Comparison of ENCODE assay signal across 8 cellular contexts in the genomic region with DNA sequence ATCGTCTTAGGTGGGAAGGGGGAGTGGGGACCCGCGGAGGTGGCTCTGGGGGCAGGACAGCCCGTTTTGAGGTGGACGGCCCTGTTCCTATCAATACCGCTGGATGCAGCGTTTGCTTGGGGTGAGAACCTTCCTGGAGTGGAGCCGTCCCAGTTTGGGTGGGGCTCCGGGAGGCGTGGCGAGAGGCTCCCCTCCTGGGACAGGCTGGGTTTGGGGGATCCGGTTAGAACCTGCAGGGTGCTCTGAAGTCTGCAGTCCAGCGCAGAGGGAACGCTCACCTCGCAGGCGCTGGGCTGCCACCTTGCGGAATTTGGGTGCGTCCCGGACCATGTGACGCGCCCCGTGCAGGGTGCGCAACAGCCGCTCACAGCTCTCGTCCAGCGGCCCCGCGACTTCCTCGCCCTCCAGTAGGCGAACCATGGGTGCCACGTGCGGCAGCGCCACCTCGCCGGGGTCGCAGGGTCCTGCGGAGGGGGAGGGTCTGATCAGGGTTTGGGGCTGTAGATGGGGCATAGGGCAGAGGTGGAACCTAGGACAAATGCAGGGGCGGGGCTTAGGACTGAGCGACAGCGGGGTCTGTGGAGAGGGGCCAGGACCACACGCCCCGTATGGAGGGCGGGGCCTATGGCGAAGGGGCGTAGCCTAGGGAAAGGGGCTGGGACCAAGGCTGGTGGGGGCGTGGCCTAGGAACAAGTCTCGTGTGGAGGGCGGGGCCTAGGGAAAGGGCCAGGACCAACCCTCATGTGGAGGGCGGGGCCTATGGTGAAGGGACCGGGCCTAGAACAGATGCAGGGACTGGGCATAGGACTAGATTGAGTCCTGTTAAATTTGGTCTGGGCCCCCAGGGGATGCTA. TPM values are rescaled to one million over a fixed set of nuclear protein-coding genes. Genes with fewer than 3 reads are reported as not detected.
A peak's percentile ranks its signal among the peaks of the same experiment; 100 is the strongest.
DNase-seq lines count a peak whose midpoint lies in the region; ATAC-seq, FAIRE-seq and TF ChIP-seq lines count a peak whose summit lies in the region.

No MANE protein-coding gene starts in this region.

- FAIRE-seq in astrocyte (lab: Jason Lieb, UNC), result no peak

- H3K4me1 ChIP-seq in astrocyte (ENCODE audit: insufficient read depth, low read length), result peaks cover 6% of the 10 kb centered on the region

- peak; percentile 43 for TF ChIP-seq POLR2A in GM19099 (IDR thresholded peaks at IDR 0.05; ENCODE audit: extremely low read depth, insufficient read length, low read depth)

- peak; percentile 80 for ATAC-seq in HG03196 (IDR thresholded peaks at IDR 0.05; ENCODE audit: unreplicated experiment)
- peak; percentile 85 to 89 (median 88) for ATAC-seq in T-cell (replicated peaks in 1 of 4)

- no peaks in the 10 kb centered on the region for H3K27me3 Mint-ChIP-seq in T-cell
- H3K27me3 Mint-ChIP-seq in astrocyte (ENCODE audit: low read depth, unreplicated experiment), result no peaks in the 10 kb centered on the region

- no peak overlapping the region for H3K9ac ChIP-seq in astrocyte (ENCODE audit: low read length)

- peak; percentile 92 for DNase-seq in AG20443 (ENCODE audit: low spot score)
- peak; percentile 50 to 79 (median 66) for DNase-seq in T-cell
- peak; percentile 39 for DNase-seq in astrocyte (ENCODE audit: low read depth)
- peak; percentile 94 for DNase-seq in iPS-NIHi11 (ENCODE audit: low spot score)
- peak; percentile 84 to 88 for DNase-seq in stimulated activated CD4-positive, alpha-beta T cell treated with anti-CD3 and anti-CD28 coated beads, Interleukin-15, amount 100 ng/mL, for 48 hours (ENCODE audit: low read depth in 2 of 2)
- DNase-seq in NCI-H69 (lab: John Stamatoyannopoulos, UW), result no peak

- peak overlapping the region; percentile 87 for H3K4me2 ChIP-seq in astrocyte (ENCODE audit: low read length)

- POLR2A ChIA-PET in T-cell (lab: Charles Lee), result no interaction called here

- H3K4me3 Mint-ChIP-seq in T-cell, result peak overlapping the region; percentile 64 to 83 (median 66)
- peak overlapping the region; percentile 20 for H3K4me3 Mint-ChIP-seq in astrocyte (ENCODE audit: unreplicated experiment)

- no peaks in the 10 kb centered on the region for H3K9me3 ChIP-seq in astrocyte (ENCODE audit: insufficient read depth, low read depth, low read length)

- H3K79me2 ChIP-seq in astrocyte (ENCODE audit: insufficient read depth, low read length), result no peaks in the 10 kb centered on the region

- H3K36me3 Mint-ChIP-seq in T-cell (peaks cover 23% of the 10 kb centered on the region), astrocyte (ENCODE audit: low read depth, unreplicated experiment) (peaks cover 8% of the 10 kb centered on the region)

- peaks cover 5% of the 10 kb centered on the region for H4K20me1 ChIP-seq in astrocyte (ENCODE audit: insufficient read depth, low read length)

- peaks cover 17% of the 10 kb centered on the region for H3K36me3 ChIP-seq in astrocyte (ENCODE audit: insufficient read depth, low read length)

- TF ChIP-seq CTCF in astrocyte (IDR thresholded peaks at IDR 0.05; ENCODE audit: insufficient read depth, low read depth, low read length), result no peak

- peak overlapping the region; percentile 67 for H2AFZ ChIP-seq in astrocyte (ENCODE audit: low read depth, low read length)

- no peaks in the 10 kb centered on the region for H3K27me3 ChIP-seq in astrocyte (ENCODE audit: insufficient read depth, low read length)

- CTCF ChIA-PET in T-cell (lab: Charles Lee), result interaction anchor here (0.7 to 1.0 kb wide), 2 partner anchors 60 to 236 kb away, joined by 3 to 4 read pairs; no protein-coding TSS in a partner anchor

- H3K4me3 ChIP-seq in astrocyte (ENCODE audit: insufficient read depth, low read depth, low read length), result no peak overlapping the region

- H3K4me1 Mint-ChIP-seq in T-cell (peaks cover 9 to 14% (median 12%) of the 10 kb centered on the region in 3 donors), astrocyte (ENCODE audit: low read depth, unreplicated experiment) (peaks cover 1% of the 10 kb centered on the region)

- no peak overlapping the region for H3K27ac ChIP-seq in astrocyte (ENCODE audit: low read depth, low read length)

- H3K9me3 Mint-ChIP-seq in T-cell (no peaks in the 10 kb centered on the region), astrocyte (ENCODE audit: unreplicated experiment) (no peaks in the 10 kb centered on the region)

- H3K27ac Mint-ChIP-seq in T-cell (peak overlapping the region; percentile 76 to 84), astrocyte (ENCODE audit: unreplicated experiment) (no peak overlapping the region)

RNA-seq across cellular contexts. Expression of a gene that starts 13.8 kb away (rescaled TPM):
- total RNA-seq in T-cell, result 10 to 100 TPM; 61.7 to 83.7 (median 73.6) TPM
- 0.91 and 2.6 TPM in 2 replicates for total RNA-seq in astrocyte

RNA-seq across cellular contexts. Expression of a gene that starts 13.9 kb away (rescaled TPM):
- 1 to 10 TPM; 2.6 to 8.7 (median 7.3) TPM for total RNA-seq in T-cell
- 36.3 and 41.4 TPM in 2 replicates for total RNA-seq in astrocyte

RNA-seq across cellular contexts. Expression of a gene that starts 16.0 kb away (rescaled TPM):
- 10 to 100 TPM; 51.8 to 83.3 (median 58.4) TPM for total RNA-seq in T-cell
- 41.6 and 50.9 TPM in 2 replicates for total RNA-seq in astrocyte

RNA-seq across cellular contexts. Expression of a gene that starts 19.1 kb away (rescaled TPM):
- total RNA-seq in T-cell, result 100 to 1,000 TPM in 2 of 5 donors, 10 to 100 TPM in 3; 82.5 to 114 (median 92.2) TPM
- not detected in 2 replicates for total RNA-seq in astrocyte

RNA-seq across cellular contexts. Expression of a gene that starts 33.0 kb away (rescaled TPM):
- 10 to 100 TPM in 1 of 5 donors, 1 to 10 TPM in 3, not detected in 1; 1.1 to 10.6 (median 7.6) TPM for total RNA-seq in T-cell
- 0.77 and 2.4 TPM in 2 replicates for total RNA-seq in astrocyte

Comparison
In these comparisons a context has a peak if more than half of its experiments do, and no peak if none do; other contexts are left out.
1. RNA of a gene that starts 13.8 kb away (total RNA-seq): 61.7 to 83.7 TPM in T-cell; 0.91 to 2.6 TPM in astrocyte; every median in the first group is over 10 times any median in the second.